ENCODE assay signal across 26 cellular contexts in the genomic region with DNA sequence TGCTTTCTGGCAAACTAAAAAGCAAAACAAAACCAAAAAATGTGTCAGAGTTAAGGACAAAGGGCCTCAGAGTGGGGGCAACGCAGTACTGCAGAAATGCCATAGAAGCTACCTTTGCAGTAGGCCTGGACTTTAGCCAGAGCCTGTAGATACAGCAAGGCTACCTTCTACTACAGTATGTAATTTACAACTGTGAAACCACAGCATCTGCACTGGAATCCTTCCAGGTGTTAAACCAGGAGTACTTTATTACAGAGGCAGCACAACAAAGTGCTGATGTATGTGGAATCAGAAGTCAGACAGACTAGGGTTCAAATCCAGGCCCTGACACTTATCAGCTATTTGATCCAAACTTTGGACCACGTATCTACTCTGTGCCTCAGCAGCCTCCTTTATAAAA.
"Had no signal": no experiment of that assay in that cellular context is flagged by ENCODE, and none has a peak within 500 bp of the region (broad histone marks: within the 10 kb centered on the region; RNA-seq: fewer than 3 reads in every experiment).

No MANE protein-coding gene starts in this region.

- H3K27ac ChIP-seq: ascending aorta, RWPE1, SJCRH30 had no signal

- H3K4me1 ChIP-seq: ascending aorta, SJCRH30 had no signal

- DNase-seq: activated B cell treated with CpG ODN at 0.5 μM for 24 hours; activated CD4-positive, alpha-beta memory T cell treated with anti-CD3 and anti-CD28 coated beads for 36 hours; activated CD4-positive, alpha-beta T cell treated with anti-CD3 and anti-CD28 coated beads for 1 hour; activated CD4-positive, alpha-beta T cell treated with anti-CD3 and anti-CD28 coated beads, Interleukin-2, amount 10 ng/mL, durations not matched to agents 7 days and 5 days; activated CD8-positive, alpha-beta memory T cell treated with anti-CD3 and anti-CD28 coated beads for 24 hours; activated gamma-delta T cell; activated naive CD4-positive, alpha-beta T cell treated with anti-CD3 and anti-CD28 coated beads, Interleukin-2, amount 50 U/mL, for 16 hours; activated T-cell treated with anti-CD3 and anti-CD28 coated beads, Interleukin-2, amount 50 U/mL, for 4 hours; amniotic stem cell; Karpas-422; MM.1S; NCI-H1105; NCI-H1436; NCI-H1694 treated with DMSO at 0.1 percent for 48 hours; NCI-H2029 treated with DMSO at 0.1 percent for 48 hours; NCI-H345; NCI-H510A; Right ventricle myocardium superior; SJCRH30; SK-N-SH; T-helper 1 cell; T-helper 9 cell had no signal

- H3K4me3 Mint-ChIP-seq: activated B cell treated with CpG ODN at 0.5 μM for 24 hours; activated CD4-positive, alpha-beta memory T cell treated with anti-CD3 and anti-CD28 coated beads for 36 hours; activated CD4-positive, alpha-beta T cell treated with anti-CD3 and anti-CD28 coated beads, Interleukin-2, amount 10 ng/mL, durations not matched to agents 7 days and 5 days; activated T-cell treated with anti-CD3 and anti-CD28 coated beads, Interleukin-2, amount 50 U/mL, for 4 hours; brain; central memory CD8-positive, alpha-beta T cell had no signal

- H3K27ac Mint-ChIP-seq: activated B cell treated with CpG ODN at 0.5 μM for 24 hours; activated CD4-positive, alpha-beta memory T cell treated with anti-CD3 and anti-CD28 coated beads for 36 hours; activated CD4-positive, alpha-beta T cell treated with anti-CD3 and anti-CD28 coated beads, Interleukin-2, amount 10 ng/mL, durations not matched to agents 7 days and 5 days; brain had no signal

- H3K4me2 ChIP-seq: SK-N-SH had no signal

- H3K4me1 Mint-ChIP-seq: brain had no signal

- ATAC-seq: activated T-cell treated with anti-CD3 and anti-CD28 coated beads, Interleukin-2, amount 50 U/mL, for 4 hours had no signal

- H3K4me3 ChIP-seq: ascending aorta, SJCRH30 had no signal

- H3K9ac ChIP-seq: SK-N-SH had no signal

- H3K27me3 Mint-ChIP-seq: activated B cell treated with CpG ODN at 0.5 μM for 24 hours; activated CD4-positive, alpha-beta memory T cell treated with anti-CD3 and anti-CD28 coated beads for 36 hours; activated CD4-positive, alpha-beta T cell treated with anti-CD3 and anti-CD28 coated beads, Interleukin-2, amount 10 ng/mL, durations not matched to agents 7 days and 5 days; central memory CD8-positive, alpha-beta T cell had no signal

- H3K9me3 Mint-ChIP-seq: activated B cell treated with CpG ODN at 0.5 μM for 24 hours; activated CD4-positive, alpha-beta memory T cell treated with anti-CD3 and anti-CD28 coated beads for 36 hours; activated CD4-positive, alpha-beta T cell treated with anti-CD3 and anti-CD28 coated beads, Interleukin-2, amount 10 ng/mL, durations not matched to agents 7 days and 5 days; activated T-cell treated with anti-CD3 and anti-CD28 coated beads, Interleukin-2, amount 50 U/mL, for 4 hours; central memory CD8-positive, alpha-beta T cell had no signal

- H3K27me3 ChIP-seq: ascending aorta, SJCRH30 had no signal

- H3K9me3 ChIP-seq: ascending aorta, SJCRH30, SK-N-SH had no signal
